In genomic region chr12:2890001-2890387, GRCh38 we compare ENCODE assay signal across 8 cellular contexts. TPM values are rescaled to one million over a fixed set of nuclear protein-coding genes. Genes with fewer than 3 reads are reported as not detected.
A peak's percentile ranks its signal among the peaks of the same experiment; 100 is the strongest.
DNase-seq lines count a peak whose midpoint lies in the region; ATAC-seq, FAIRE-seq and TF ChIP-seq lines count a peak whose summit lies in the region.

No MANE protein-coding gene starts in this region.

- H3K79me2 ChIP-seq in GM12878 (ENCODE audit: control insufficient read depth, insufficient read depth, low read length) = peaks cover 2% of the 10 kb centered on the region; the same call in 1 of the 2 replicates

- H3K36me3 Mint-ChIP-seq in activated naive CD4-positive, alpha-beta T cell treated with anti-CD3 and anti-CD28 coated beads for 36 hours (ENCODE audit: low read depth) = peaks cover 20% of the 10 kb centered on the region

- no peaks in the 10 kb centered on the region for H3K9me3 ChIP-seq in GM12878 (replicated peaks; ENCODE audit: control insufficient read depth, insufficient read depth, low read length)
- H3K9me3 ChIP-seq in lower lobe of right lung = no peaks in the 10 kb centered on the region
- no peaks in the 10 kb centered on the region for H3K9me3 ChIP-seq in transverse colon

- H3K27ac ChIP-seq in GM12878 (ENCODE audit: control insufficient read depth, insufficient read depth) = peak overlapping the region; percentile 76
- peak overlapping the region; percentile 89 for H3K27ac ChIP-seq in lower lobe of right lung
- peak overlapping the region; percentile 89 to 96 (median 96) for H3K27ac ChIP-seq in transverse colon

- TF ChIP-seq RAD21 in GM12878 (IDR thresholded peaks at IDR 0.05; ENCODE audit: insufficient read depth, low read depth, low read length) = no peak

- H3K27me3 ChIP-seq in GM12878 (replicated peaks in 1 of 2; ENCODE audit: control insufficient read depth in 2 of 2, insufficient read depth in 2 of 2, low read length in 1 of 2) (no peaks in the 10 kb centered on the region), lower lobe of right lung (ENCODE audit: low read depth) (no peaks in the 10 kb centered on the region), transverse colon (no peaks in the 10 kb centered on the region)

- H3K4me3 Mint-ChIP-seq in activated naive CD4-positive, alpha-beta T cell treated with anti-CD3 and anti-CD28 coated beads for 36 hours = peak overlapping the region; percentile 85

- FAIRE-seq in GM12878 (lab: Jason Lieb, UNC) (no peak), urothelium cell line (lab: Jason Lieb, UNC) (no peak)

- H3K36me3 ChIP-seq in GM12878 (ENCODE audit: control insufficient read depth in 2 of 2, insufficient read depth in 2 of 2, low read length in 1 of 2) (peaks cover 0 to 5% of the 10 kb centered on the region in 2 experiments; a peak in 2 of 4 replicates), lower lobe of right lung (peaks cover 5% of the 10 kb centered on the region), transverse colon (no peaks in the 10 kb centered on the region)

- TF ChIP-seq EP300 in GM12878 (IDR thresholded peaks at IDR 0.05; ENCODE audit: borderline replicate concordance in 1 of 2, control insufficient read depth in 1 of 2, low read depth in 2 of 2, low read length in 2 of 2) (no peak), transverse colon (IDR thresholded peaks at IDR 0.05; ENCODE audit: low read depth) (no peak)

- H3K9me3 Mint-ChIP-seq in activated naive CD4-positive, alpha-beta T cell treated with anti-CD3 and anti-CD28 coated beads for 36 hours = no peaks in the 10 kb centered on the region

- intact Hi-C loops in activated naive CD4-positive, alpha-beta T cell treated with anti-CD3 and anti-CD28 coated beads for 36 hours (cut with micrococcal nuclease) = loop anchor here (1.0 to 5.0 kb wide), 6 partner anchors 13 to 198 kb away; partner anchors contain the start of genes FKBP4, FOXM1, ITFG2 and RHNO1
- intact Hi-C loops in GM12878 (cut with micrococcal nuclease; ENCODE audit: unreplicated experiment) (loop anchor here (5.0 kb wide), 1 partner anchor 42 kb away; no protein-coding TSS in a partner anchor), lower lobe of right lung (cut with DNase I) (no loop called here), transverse colon (cut with DNase I; ENCODE audit: low total_unique reads) (no loop called here)

- RAD21 ChIA-PET in GM12878 (lab: Charles Lee; ENCODE audit: unreplicated experiment) = interaction anchor here (0.8 to 1.0 kb wide), 2 partner anchors 44 to 151 kb away, joined by 3 to 4 read pairs; no protein-coding TSS in a partner anchor

- peaks cover 32% of the 10 kb centered on the region for H3K4me1 Mint-ChIP-seq in activated naive CD4-positive, alpha-beta T cell treated with anti-CD3 and anti-CD28 coated beads for 36 hours (ENCODE audit: low read depth)

- H3K4me3 ChIP-seq in GM12878 (peak overlapping the region; percentile 45; the same call in 1 of the 2 replicates), lower lobe of right lung (peak overlapping the region; percentile 97), transverse colon (peak overlapping the region in 3 of 4 donors; percentile 58 to 97 (median 89))

- peak overlapping the region; percentile 78 for H3K27ac Mint-ChIP-seq in activated naive CD4-positive, alpha-beta T cell treated with anti-CD3 and anti-CD28 coated beads for 36 hours

- ATAC-seq in GM12878 (no peak; the same call in 1 of the 3 replicates), lower lobe of right lung (no peak), GM21515 (IDR thresholded peaks at IDR 0.05; ENCODE audit: unreplicated experiment) (no peak)

- in situ Hi-C loops in GM12878 (cut with MboI) (no loop called here), transverse colon (cut with MboI; ENCODE audit: low pct_ligation_motif_present in 1 of 4, low pct_unique_long_range_greater_than_20kb in 1 of 4, low sequenced_read_pairs in 3 of 4) (no loop called here)

- H3K4me1 ChIP-seq in GM12878 (ENCODE audit: control insufficient read depth, insufficient read depth, low read length) = peaks cover 4% of the 10 kb centered on the region
- peaks cover 24% of the 10 kb centered on the region for H3K4me1 ChIP-seq in lower lobe of right lung
- H3K4me1 ChIP-seq in transverse colon = peaks cover 4 to 23% (median 16%) of the 10 kb centered on the region in 4 donors

- peak overlapping the region; percentile 77 for H3K9ac ChIP-seq in GM12878 (ENCODE audit: control insufficient read depth, insufficient read depth, low read length)

- no peak for DNase-seq in activated naive CD4-positive, alpha-beta T cell treated with anti-CD3 and anti-CD28 coated beads for 36 hours
- DNase-seq in activated naive CD4-positive, alpha-beta T cell treated with Interleukin-2 at 50 U/mL for 16 hours = no peak
- DNase-seq in GM12878 (ENCODE audit: low read depth, low spot score) (no peak), lower lobe of right lung (no peak), transverse colon (no peak), urothelium cell line (ENCODE audit: low spot score) (no peak), dedifferentiated amniotic fluid mesenchymal stem cell (ENCODE audit: extremely low spot score) (no peak)

- 68% methylated on average over 10 of the region's 10 CpGs for WGBS in GM12878 (ENCODE audit: insufficient coverage, insufficient replicate concordance, low lambda C conversion rate, missing lambda C conversion rate)
- 73% methylated on average over 10 of the region's 10 CpGs; no CpG with 5 or more reads in 1 of the 2 donors for WGBS in transverse colon (ENCODE audit: low coverage in 1 of 2), 2 donors

- TF ChIP-seq POLR2A in GM12878 (IDR thresholded peaks at IDR 0.05; ENCODE audit: low read depth, low read length) = no peak
- no peak for TF ChIP-seq POLR2A in transverse colon (IDR thresholded peaks at IDR 0.05)

- TF ChIP-seq CTCF in GM12878 (IDR thresholded peaks at IDR 0.05 in 2 of 3, conservative IDR thresholded peaks at IDR 0.05 in 1 of 3; ENCODE audit: control insufficient read depth in 2 of 3, extremely low read depth in 1 of 3, insufficient read depth in 1 of 3, low read depth in 3 of 3, low read length in 3 of 3) = no peak
- TF ChIP-seq CTCF in lower lobe of right lung (IDR thresholded peaks at IDR 0.05) = no peak
- TF ChIP-seq CTCF in transverse colon (IDR thresholded peaks at IDR 0.05) = no peak

- H2AFZ ChIP-seq in GM12878 (ENCODE audit: control insufficient read depth, low read depth, low read length) = peak overlapping the region; percentile 87

- H3K4me2 ChIP-seq in GM12878 (ENCODE audit: control insufficient read depth, insufficient read depth) = peak overlapping the region; percentile 99

- no TSS peak for BruUV-seq in GM12878 (replicated peaks; lab: Mats Ljungman, UMichigan)

- H4K20me1 ChIP-seq in GM12878 (ENCODE audit: control insufficient read depth, insufficient read depth) = no peaks in the 10 kb centered on the region

- H3K27me3 Mint-ChIP-seq in activated naive CD4-positive, alpha-beta T cell treated with anti-CD3 and anti-CD28 coated beads for 36 hours (ENCODE audit: low read depth) = no peaks in the 10 kb centered on the region

- CTCF ChIA-PET in activated naive CD4-positive, alpha-beta T cell treated with anti-CD3 and anti-CD28 coated beads for 36 hours (lab: Charles Lee) = no interaction called here
- CTCF ChIA-PET in GM12878 (lab: Yijun Ruan, JAX) = interaction anchor here (1.3 to 1.6 kb wide), 3 partner anchors 10 to 54 kb away, joined by 4 to 6 read pairs (median 5); no protein-coding TSS in a partner anchor

- SMC1A ChIA-PET in GM12878 (lab: Charles Lee; ENCODE audit: uncharacterized antibody, unreplicated experiment) = interaction anchor here (0.6 to 1.3 kb wide), 2 partner anchors 12 to 91 kb away, joined by 3 read pairs; no protein-coding TSS in a partner anchor

- POLR2A ChIA-PET in GM12878 (lab: Charles Lee) = interaction anchor here (0.5 to 2.1 kb wide), 6 partner anchors 9 to 22 kb away, joined by 3 to 9 read pairs (median 4); partner anchors contain the start of genes FOXM1 and RHNO1

RNA-seq across cellular contexts. Expression of gene TULP3, which starts 0.7 kb away (rescaled TPM):
- total RNA-seq in activated naive CD4-positive, alpha-beta T cell treated with anti-CD3 and anti-CD28 coated beads for 36 hours = 1 to 10 TPM; 4.1 to 4.4 TPM
- 7.3 and 7.8 TPM in 2 replicates for total RNA-seq in GM12878 (2013; cell fraction: nucleolus; rRNA removed)
- total RNA-seq in GM12878 (2014; rRNA removed) = 6.7 and 7.9 TPM in 2 replicates
- total RNA-seq in GM12878 (2014; rRNA removed; fragmentation: Illumina TruSeq; extraction: Trizol) = 7.0 TPM in 2 replicates
- total RNA-seq in GM12878 (2021) = 7.8 and 8.5 TPM in 2 replicates
- polyA plus RNA-seq in GM12878 (2011; ENCODE audit: low read depth) = 5.3 TPM
- polyA plus RNA-seq in GM12878 (2011; rRNA removed) = 6.0 and 8.4 TPM in 2 replicates
- 7.5 and 8.4 TPM in 2 replicates for polyA plus RNA-seq in GM12878 (2011; cell fraction: cytosol; rRNA removed)
- polyA plus RNA-seq in GM12878 (2011; cell fraction: nucleus; rRNA removed) = 9.2 and 9.7 TPM in 2 replicates
- 7.9 and 8.6 TPM in 2 replicates for polyA plus RNA-seq in GM12878 (2012)
- 9.8 and 10.4 TPM in 2 replicates for polyA plus RNA-seq in GM12878 (2014; fragmentation: Illumina TruSeq; extraction: Trizol)
- polyA plus RNA-seq in GM12878 (2014; fragmentation: Nextera tagmentation; extraction: Ambion mirVana) = 1 to 10 TPM; 3.1 to 3.9 TPM
- 8.4 and 9.3 TPM in 2 replicates for polyA plus RNA-seq in GM12878 (2014; rRNA removed)
- polyA plus RNA-seq in GM12878 (2016; fragmentation: Nextera tagmentation; extraction: Ambion mirVana) = 1 to 10 TPM; 7.8 to 8.3 TPM
- polyA minus RNA-seq in GM12878 (2011; rRNA and poly(A)+ RNA removed) = 6.1 and 6.6 TPM in 2 replicates
- polyA minus RNA-seq in GM12878 (2011; cell fraction: cytosol; rRNA and poly(A)+ RNA removed) = 2.9 and 5.7 TPM in 2 replicates
- 1.8 and 2.9 TPM in 2 replicates for polyA minus RNA-seq in GM12878 (2011; cell fraction: nucleus; rRNA and poly(A)+ RNA removed)
- 15.4 TPM for total RNA-seq in lower lobe of right lung
- total RNA-seq in transverse colon = 10 to 100 TPM in 3 of 4 donors, 1 to 10 TPM in 1; 7.4 to 21.3 (median 16.9) TPM

RNA-seq across cellular contexts. Expression of gene RHNO1, which starts 13.0 kb away (rescaled TPM):
- 10 to 100 TPM; 64.6 to 68.1 TPM for total RNA-seq in activated naive CD4-positive, alpha-beta T cell treated with anti-CD3 and anti-CD28 coated beads for 36 hours
- total RNA-seq in GM12878 (2013; cell fraction: nucleolus; rRNA removed) = 20.2 and 22.3 TPM in 2 replicates
- total RNA-seq in GM12878 (2014; rRNA removed) = 52.6 and 54.2 TPM in 2 replicates
- total RNA-seq in GM12878 (2014; rRNA removed; fragmentation: Illumina TruSeq; extraction: Trizol) = 42.4 and 46.4 TPM in 2 replicates
- total RNA-seq in GM12878 (2021) = 33.3 and 36.2 TPM in 2 replicates
- polyA plus RNA-seq in GM12878 (2011; ENCODE audit: low read depth) = 19.5 TPM
- 69.0 and 91.6 TPM in 2 replicates for polyA plus RNA-seq in GM12878 (2011; rRNA removed)
- 61.3 and 66.0 TPM in 2 replicates for polyA plus RNA-seq in GM12878 (2011; cell fraction: cytosol; rRNA removed)
- polyA plus RNA-seq in GM12878 (2011; cell fraction: nucleus; rRNA removed) = 14.1 and 14.7 TPM in 2 replicates
- 24.7 and 27.4 TPM in 2 replicates for polyA plus RNA-seq in GM12878 (2012)
- polyA plus RNA-seq in GM12878 (2014; fragmentation: Illumina TruSeq; extraction: Trizol) = 60.7 and 67.8 TPM in 2 replicates
- 10 to 100 TPM; 27.9 to 29.1 TPM for polyA plus RNA-seq in GM12878 (2014; fragmentation: Nextera tagmentation; extraction: Ambion mirVana)
- polyA plus RNA-seq in GM12878 (2014; rRNA removed) = 30.4 and 41.0 TPM in 2 replicates
- 10 to 100 TPM; 52.3 to 57.9 TPM for polyA plus RNA-seq in GM12878 (2016; fragmentation: Nextera tagmentation; extraction: Ambion mirVana)
- polyA minus RNA-seq in GM12878 (2011; rRNA and poly(A)+ RNA removed) = 35.2 and 48.7 TPM in 2 replicates
- polyA minus RNA-seq in GM12878 (2011; cell fraction: cytosol; rRNA and poly(A)+ RNA removed) = 14.0 and 20.1 TPM in 2 replicates
- polyA minus RNA-seq in GM12878 (2011; cell fraction: nucleus; rRNA and poly(A)+ RNA removed) = 7.1 and 8.2 TPM in 2 replicates
- total RNA-seq in lower lobe of right lung = 12.8 TPM
- total RNA-seq in transverse colon = 10 to 100 TPM in 2 of 4 donors, 1 to 10 TPM in 2; 5.4 to 16.8 (median 8.6) TPM

RNA-seq across cellular contexts. Expression of gene FOXM1, which starts 13.0 kb away (rescaled TPM):
- total RNA-seq in activated naive CD4-positive, alpha-beta T cell treated with anti-CD3 and anti-CD28 coated beads for 36 hours = 10 to 100 TPM; 74.6 to 80.5 TPM
- total RNA-seq in GM12878 (2013; cell fraction: nucleolus; rRNA removed) = 32.6 and 35.3 TPM in 2 replicates
- total RNA-seq in GM12878 (2014; rRNA removed) = 30.3 and 33.7 TPM in 2 replicates
- total RNA-seq in GM12878 (2014; rRNA removed; fragmentation: Illumina TruSeq; extraction: Trizol) = 28.0 and 28.9 TPM in 2 replicates
- 58.6 and 60.0 TPM in 2 replicates for total RNA-seq in GM12878 (2021)
- 16.5 TPM for polyA plus RNA-seq in GM12878 (2011; ENCODE audit: low read depth)
- polyA plus RNA-seq in GM12878 (2011; rRNA removed) = 15.3 and 25.1 TPM in 2 replicates
- 32.6 and 48.2 TPM in 2 replicates for polyA plus RNA-seq in GM12878 (2011; cell fraction: cytosol; rRNA removed)
- polyA plus RNA-seq in GM12878 (2011; cell fraction: nucleus; rRNA removed) = 42.6 and 56.1 TPM in 2 replicates
- 24.2 and 24.7 TPM in 2 replicates for polyA plus RNA-seq in GM12878 (2012)
- polyA plus RNA-seq in GM12878 (2014; fragmentation: Illumina TruSeq; extraction: Trizol) = 50.4 and 63.2 TPM in 2 replicates
- 10 to 100 TPM; 15.1 to 15.5 TPM for polyA plus RNA-seq in GM12878 (2014; fragmentation: Nextera tagmentation; extraction: Ambion mirVana)
- 39.8 and 45.5 TPM in 2 replicates for polyA plus RNA-seq in GM12878 (2014; rRNA removed)
- polyA plus RNA-seq in GM12878 (2016; fragmentation: Nextera tagmentation; extraction: Ambion mirVana) = 10 to 100 TPM; 34.8 to 37.0 TPM
- 30.0 and 33.3 TPM in 2 replicates for polyA minus RNA-seq in GM12878 (2011; rRNA and poly(A)+ RNA removed)
- polyA minus RNA-seq in GM12878 (2011; cell fraction: cytosol; rRNA and poly(A)+ RNA removed) = 16.3 and 28.3 TPM in 2 replicates
- 14.3 and 21.5 TPM in 2 replicates for polyA minus RNA-seq in GM12878 (2011; cell fraction: nucleus; rRNA and poly(A)+ RNA removed)
- 3.2 TPM for total RNA-seq in lower lobe of right lung
- total RNA-seq in transverse colon = 1 to 10 TPM in 3 of 4 donors, not detected in 1; 1.6 to 5.2 (median 2.2) TPM

RNA-seq across cellular contexts. Expression of gene TEX52, which starts 33.2 kb away (rescaled TPM):
- not detected for total RNA-seq in activated naive CD4-positive, alpha-beta T cell treated with anti-CD3 and anti-CD28 coated beads for 36 hours
- total RNA-seq in GM12878 (2013; cell fraction: nucleolus; rRNA removed) = not detected in 2 replicates
- total RNA-seq in GM12878 (2014; rRNA removed) (not detected in 2 replicates), GM12878 (2014; rRNA removed; fragmentation: Illumina TruSeq; extraction: Trizol) (not detected in 2 replicates), GM12878 (2021) (not detected in 2 replicates), lower lobe of right lung (not detected), transverse colon (not detected)
- polyA plus RNA-seq in GM12878 (2011; ENCODE audit: low read depth) = not detected
- polyA plus RNA-seq in GM12878 (2011; rRNA removed) (not detected in 2 replicates), GM12878 (2014; fragmentation: Illumina TruSeq; extraction: Trizol) (not detected in 2 replicates), GM12878 (2014; fragmentation: Nextera tagmentation; extraction: Ambion mirVana) (not detected), GM12878 (2014; rRNA removed) (not detected in 2 replicates), GM12878 (2016; fragmentation: Nextera tagmentation; extraction: Ambion mirVana) (under 1 TPM in 1 of 2 experiments, not detected in 1; 0.23 TPM)
- not detected in 2 replicates for polyA plus RNA-seq in GM12878 (2011; cell fraction: cytosol; rRNA removed)
- not detected in 2 replicates for polyA plus RNA-seq in GM12878 (2011; cell fraction: nucleus; rRNA removed)
- polyA plus RNA-seq in GM12878 (2012) = 0.58 and 0.72 TPM in 2 replicates
- polyA minus RNA-seq in GM12878 (2011; rRNA and poly(A)+ RNA removed) = not detected in 2 replicates
- not detected in 2 replicates for polyA minus RNA-seq in GM12878 (2011; cell fraction: cytosol; rRNA and poly(A)+ RNA removed)
- polyA minus RNA-seq in GM12878 (2011; cell fraction: nucleus; rRNA and poly(A)+ RNA removed) = not detected in 2 replicates

RNA-seq across cellular contexts. Expression of gene NRIP2, which starts 55.2 kb away (rescaled TPM):
- total RNA-seq in activated naive CD4-positive, alpha-beta T cell treated with anti-CD3 and anti-CD28 coated beads for 36 hours = not detected
- not detected in 2 replicates for total RNA-seq in GM12878 (2013; cell fraction: nucleolus; rRNA removed)
- total RNA-seq in GM12878 (2014; rRNA removed) (not detected in 2 replicates), GM12878 (2014; rRNA removed; fragmentation: Illumina TruSeq; extraction: Trizol) (not detected in 2 replicates), GM12878 (2021) (not detected in 2 replicates), lower lobe of right lung (0.77 TPM), transverse colon (under 1 TPM in 3 of 4 donors, not detected in 1; 0.14 to 0.32 (median 0.20) TPM)
- polyA plus RNA-seq in GM12878 (2011; ENCODE audit: low read depth) = 0.88 TPM
- polyA plus RNA-seq in GM12878 (2011; rRNA removed) (not detected in 2 replicates), GM12878 (2014; fragmentation: Illumina TruSeq; extraction: Trizol) (not detected in 2 replicates), GM12878 (2014; fragmentation: Nextera tagmentation; extraction: Ambion mirVana) (under 1 TPM in 1 of 2 experiments, not detected in 1; 0.04 TPM), GM12878 (2014; rRNA removed) (not detected in 2 replicates), GM12878 (2016; fragmentation: Nextera tagmentation; extraction: Ambion mirVana) (under 1 TPM; 0.42 to 0.83 TPM)
- polyA plus RNA-seq in GM12878 (2011; cell fraction: cytosol; rRNA removed) = not detected in 2 replicates
- polyA plus RNA-seq in GM12878 (2011; cell fraction: nucleus; rRNA removed) = not detected in 2 replicates
- 1.0 and 2.0 TPM in 2 replicates for polyA plus RNA-seq in GM12878 (2012)
- polyA minus RNA-seq in GM12878 (2011; rRNA and poly(A)+ RNA removed) = not detected in 2 replicates
- polyA minus RNA-seq in GM12878 (2011; cell fraction: cytosol; rRNA and poly(A)+ RNA removed) = not detected in 2 replicates
- not detected in 2 replicates for polyA minus RNA-seq in GM12878 (2011; cell fraction: nucleus; rRNA and poly(A)+ RNA removed)

Comparison
In these comparisons a context has a peak if more than half of its experiments do, and no peak if none do; other contexts are left out.
1. H3K4me3 ChIP-seq: peak in every context shown above with its lines; median percentile 97 in lower lobe of right lung; 89 in transverse colon; 45 in GM12878.
2. intact Hi-C loops: an anchor here in activated naive CD4-positive, alpha-beta T cell treated with anti-CD3 and anti-CD28 coated beads for 36 hours (1.0 to 5.0 kb wide) and GM12878 (5.0 kb wide); none called in lower lobe of right lung and transverse colon.